ENCODE assay signal across 25 cellular contexts in genomic region chr7:133360201-133360600, GRCh38.
A peak's percentile ranks its signal among the peaks of the same experiment; 100 is the strongest.
DNase-seq lines count a peak whose midpoint lies in the region; ATAC-seq, FAIRE-seq and TF ChIP-seq lines count a peak whose summit lies in the region.
"Had no signal": no experiment of that assay in that cellular context is flagged by ENCODE, and none has a peak within 500 bp of the region (broad histone marks: within the 10 kb centered on the region; RNA-seq: fewer than 3 reads in every experiment).

No MANE protein-coding gene starts in this region.

- H3K9me1 ChIP-seq in IMR-90 (ENCODE audit: insufficient read depth, low read length), result no peaks in the 10 kb centered on the region

- H3K23ac ChIP-seq in IMR-90 (ENCODE audit: low read depth, low read length), result no peak overlapping the region

- H4K20me1 ChIP-seq in GM23338 (replicated peaks; ENCODE audit: insufficient read depth) (no peaks in the 10 kb centered on the region), IMR-90 (ENCODE audit: insufficient read depth, low read length) (no peaks in the 10 kb centered on the region)

- H3K4me2 ChIP-seq in GM23338 (peak overlapping the region; percentile 59), IMR-90 (ENCODE audit: low read depth, low read length) (no peak overlapping the region)
- H3K4me2 ChIP-seq: A549 had no signal

- no peak overlapping the region for H2BK120ac ChIP-seq in IMR-90 (ENCODE audit: low read depth, low read length)

- no peak overlapping the region for H2AK5ac ChIP-seq in IMR-90 (ENCODE audit: low read depth, low read length)

- H3K4me3 Mint-ChIP-seq in GM23338 (peak overlapping the region; percentile 8; the same call in 2 of the 3 replicates), chondrocyte (ENCODE audit: unreplicated experiment) (no peak overlapping the region)
- H3K4me3 Mint-ChIP-seq: CD4-positive, alpha-beta memory T cell had no signal

- H3K4ac ChIP-seq in IMR-90 (ENCODE audit: low read depth, low read length), result no peak overlapping the region

- H3K36me3 Mint-ChIP-seq in GM23338 (ENCODE audit: low read depth), result peaks cover 24% of the 10 kb centered on the region; the same call in 2 of the 3 replicates
- H3K36me3 Mint-ChIP-seq in chondrocyte (ENCODE audit: low read depth), result peaks cover 6% of the 10 kb centered on the region

- H3K27me3 ChIP-seq in GM23338 (ENCODE audit: insufficient read depth) (no peaks in the 10 kb centered on the region), IMR-90 (ENCODE audit: control insufficient read depth, insufficient read depth, low read length) (no peaks in the 10 kb centered on the region)
- H3K27me3 ChIP-seq: SJSA1 had no signal

- no peak overlapping the region for H2BK15ac ChIP-seq in IMR-90 (ENCODE audit: low read depth, low read length)

- no peaks in the 10 kb centered on the region for H3K79me2 ChIP-seq in GM23338 (replicated peaks; ENCODE audit: insufficient read depth)

- H4K8ac ChIP-seq in IMR-90 (ENCODE audit: low read depth in 2 of 2, low read length in 2 of 2), result no peak overlapping the region

- 0 out of 2 replicates have a peak, but pooled peaks cover 2% of the 10 kb centered on the region for H3K36me3 ChIP-seq in GM23338 (ENCODE audit: insufficient read depth)
- no peaks in the 10 kb centered on the region; the same call in 1 of the 2 replicates for H3K36me3 ChIP-seq in IMR-90 (ENCODE audit: control insufficient read depth, insufficient read depth, low read length)

- 83% methylated on average over 2 of the region's 2 CpGs; no CpG with 5 or more reads in 1 of the 2 experiments for WGBS in IMR-90 (ENCODE audit: extremely low coverage in 2 of 2, insufficient read length in 1 of 2), 2 experiments

- H3K79me1 ChIP-seq in IMR-90 (ENCODE audit: low read depth in 1 of 2, low read length in 2 of 2), result peaks cover 3 to 4% of the 10 kb centered on the region in 2 experiments; a peak in 1 of 4 replicates

- dilution Hi-C loops in IMR-90 (cut with HindIII; ENCODE audit: low sequenced_read_pairs, unreplicated experiment), result no loop called here

- H3K9ac ChIP-seq in IMR-90 (ENCODE audit: low read depth, low read length), result no peak overlapping the region

- in situ Hi-C loops in IMR-90 (cut with MboI; ENCODE audit: low sequenced_read_pairs), result no loop called here

- DNase-seq in GM23338 (ENCODE audit: low spot score) (peak; percentile 51), IMR-90 (no peak), chondrocyte (ENCODE audit: low spot score) (no peak), iPS-NIHi7 (ENCODE audit: extremely low spot score) (peak; percentile 19), GM12891 (ENCODE audit: insufficient read length, low spot score) (no peak), A172 (ENCODE audit: low spot score) (no peak)
- no peak for DNase-seq in stimulated activated CD4-positive, alpha-beta T cell treated with anti-CD3 and anti-CD28 coated beads, Interleukin-4, amount 100 ng/mL, for 24 hours
- DNase-seq: CD4-positive, alpha-beta memory T cell; COR-L47; DMS53; GOT3; Kasumi-1; NCI-H1092 treated with DMSO at 0.1 percent for 48 hours; NCI-H1436 treated with DMSO at 0.1 percent for 48 hours; NCI-H187 treated with DMSO at 0.1 percent for 48 hours; NCI-H2107; NCI-H446; NCI-H524 treated with DMSO at 0.1 percent for 48 hours; NCI-H82; NK-92 treated with Interleukin-12 subunit alpha and Interleukin-12 subunit beta, amount 100 ng/mL, for 24 hours; Right ventricle myocardium superior; RPMI8226 had no signal

- H3K4me3 ChIP-seq in GM23338, result peak overlapping the region; percentile 11; the same call in 1 of the 2 replicates
- no peak overlapping the region for H3K4me3 ChIP-seq in IMR-90 (ENCODE audit: insufficient read depth, low read depth, low read length)
- H3K4me3 ChIP-seq: A549, SJSA1 had no signal

- H3K56ac ChIP-seq in IMR-90 (ENCODE audit: extremely low read depth, insufficient read depth, low read length), result no peak overlapping the region

- H2AFZ ChIP-seq in GM23338 (no peak overlapping the region), IMR-90 (replicated peaks; ENCODE audit: low read length, poor library complexity) (no peak overlapping the region)

- CTCF ChIA-PET in IMR-90 (lab: Yijun Ruan, JAX), result no interaction called here

- no peaks in the 10 kb centered on the region for H3K27me3 Mint-ChIP-seq in GM23338 (ENCODE audit: insufficient read depth, low read depth, poor library complexity)
- H3K27me3 Mint-ChIP-seq in chondrocyte (ENCODE audit: low read depth), result no peaks in the 10 kb centered on the region
- H3K27me3 Mint-ChIP-seq: CD4-positive, alpha-beta memory T cell had no signal

- no peak for TF ChIP-seq RAD21 in IMR-90 (IDR thresholded peaks at IDR 0.05; ENCODE audit: low read length)

- no peak for TF ChIP-seq CTCF in GM23338 (conservative IDR thresholded peaks at IDR 0.05; ENCODE audit: low read depth in 2 of 2)
- no peak for TF ChIP-seq CTCF in IMR-90 (conservative IDR thresholded peaks at IDR 0.05; ENCODE audit: low read depth, low read length)
- no peak for TF ChIP-seq CTCF in chondrocyte (IDR thresholded peaks at IDR 0.05)

- no peak for TF ChIP-seq POLR2A in IMR-90 (IDR thresholded peaks at IDR 0.05; ENCODE audit: low read depth, low read length)
- no peak for TF ChIP-seq POLR2A in GM12891 (IDR thresholded peaks at IDR 0.05; ENCODE audit: low read depth, low read length)

- intact Hi-C loops in IMR-90 (cut with micrococcal nuclease), result no loop called here

- H3K9me2 ChIP-seq in GM23338 (ENCODE audit: insufficient read depth), result no peaks in the 10 kb centered on the region

- no peaks in the 10 kb centered on the region for H3F3A ChIP-seq in GM23338 (replicated peaks; ENCODE audit: low read depth)

- no TSS peak for BruUV-seq in IMR-90 (replicated peaks; lab: Mats Ljungman, UMichigan)

- H4K91ac ChIP-seq in IMR-90 (ENCODE audit: insufficient read depth, low read depth, low read length), result no peak overlapping the region

- POLR2A ChIA-PET in IMR-90 (lab: Charles Lee; ENCODE audit: unreplicated experiment), result no interaction called here

- H3K9me3 Mint-ChIP-seq in GM23338, result peaks cover 9% of the 10 kb centered on the region
- peaks cover 6% of the 10 kb centered on the region for H3K9me3 Mint-ChIP-seq in chondrocyte (ENCODE audit: low read depth)

- ATAC-seq in GM23338, result peak; percentile 73
- ATAC-seq in IMR-90 (ENCODE audit: low read depth), result no peak
- ATAC-seq: A549, HCT116 had no signal

- H3K4me1 ChIP-seq in GM23338 (ENCODE audit: insufficient read depth) (peaks cover 33% of the 10 kb centered on the region), IMR-90 (ENCODE audit: control insufficient read depth, insufficient read depth, low read length) (peaks cover 10% of the 10 kb centered on the region)

- no peak overlapping the region for H2AK9ac ChIP-seq in IMR-90 (replicated peaks; ENCODE audit: low read depth, low read length, poor library complexity)

- H2BK5ac ChIP-seq in IMR-90 (ENCODE audit: low read depth, low read length, poor library complexity, severe bottlenecking), result no peak overlapping the region

- H2BK20ac ChIP-seq in IMR-90 (ENCODE audit: low read depth, low read length), result no peak overlapping the region

- H4K5ac ChIP-seq in IMR-90 (ENCODE audit: low read depth, low read length), result no peak overlapping the region

- H3K27ac Mint-ChIP-seq in GM23338, result peak overlapping the region; percentile 76
- peak overlapping the region; percentile 64 for H3K27ac Mint-ChIP-seq in chondrocyte (ENCODE audit: unreplicated experiment)
- H3K27ac Mint-ChIP-seq: CD4-positive, alpha-beta memory T cell had no signal

- FAIRE-seq in GM12891 (lab: Jason Lieb, UNC), result no peak
- FAIRE-seq: A549 had no signal

- H3K4me1 Mint-ChIP-seq in GM23338 (peaks cover 34% of the 10 kb centered on the region), chondrocyte (ENCODE audit: low read depth) (peaks cover 36% of the 10 kb centered on the region)

- H3K18ac ChIP-seq in IMR-90 (ENCODE audit: low read depth, low read length), result no peak overlapping the region

- peak overlapping the region; percentile 82 for H3K27ac ChIP-seq in GM23338 (ENCODE audit: low read depth)
- H3K27ac ChIP-seq in IMR-90 (ENCODE audit: insufficient read depth, low read length), result no peak overlapping the region
- H3K27ac ChIP-seq: A549, SJSA1 had no signal

- 0 out of 2 replicates have a peak overlapping the region, but pooled peaks have one; percentile 29 for H3K14ac ChIP-seq in IMR-90 (replicated peaks; ENCODE audit: low read depth, low read length)

- no peaks in the 10 kb centered on the region for H3K9me3 ChIP-seq in IMR-90 (ENCODE audit: control insufficient read depth, insufficient read depth, low read length)
- H3K9me3 ChIP-seq: A549, SJSA1 had no signal

TF ChIP-seq in GM23338, 12 proteins besides CTCF, POLR2A, EP300 and RAD21 (continues in another document):
- no peak for TF ChIP-seq ETS1 (IDR thresholded peaks at IDR 0.05)

TF ChIP-seq in IMR-90, 13 proteins besides CTCF, POLR2A, EP300 and RAD21 (continues in another document):
- TF ChIP-seq RCOR1 (IDR thresholded peaks at IDR 0.05; ENCODE audit: insufficient replicate concordance, low read length) (no peak), NFE2L2 (IDR thresholded peaks at IDR 0.05; ENCODE audit: low read depth, low read length) (no peak), SMC3 (IDR thresholded peaks at IDR 0.05; ENCODE audit: low read depth, low read length) (no peak), USF2 (IDR thresholded peaks at IDR 0.05; ENCODE audit: low read depth, low read length) (no peak)

TF ChIP-seq in GM12891, 5 proteins besides CTCF, POLR2A, EP300 and RAD21:
- no peak for TF ChIP-seq PAX5 (IDR thresholded peaks at IDR 0.05; ENCODE audit: insufficient read depth, low read length, severe bottlenecking)
- TF ChIP-seq SPI1 (IDR thresholded peaks at IDR 0.05; ENCODE audit: low read depth, low read length), result no peak

Comparison
In these comparisons a context has a peak if more than half of its experiments do, and no peak if none do; other contexts are left out.
1. DNase-seq: peak in GM23338 (single experiment) and iPS-NIHi7 (single experiment); none in IMR-90 (single experiment), chondrocyte (single experiment), stimulated activated CD4-positive, alpha-beta T cell treated with anti-CD3 and anti-CD28 coated beads, Interleukin-4, amount 100 ng/mL, for 24 hours (single experiment), GM12891 (single experiment) and A172 (single experiment).